ENCODE assay signal across 16 cellular contexts in genomic region chr5:167743685-167744084, GRCh38.
A peak's percentile ranks its signal among the peaks of the same experiment; 100 is the strongest.
DNase-seq lines count a peak whose midpoint lies in the region; ATAC-seq, FAIRE-seq and TF ChIP-seq lines count a peak whose summit lies in the region.
"Had no signal": no experiment of that assay in that cellular context is flagged by ENCODE, and none has a peak within 500 bp of the region (broad histone marks: within the 10 kb centered on the region; RNA-seq: fewer than 3 reads in every experiment).

No MANE protein-coding gene starts in this region.

- no peaks in the 10 kb centered on the region for H3K27me3 Mint-ChIP-seq in mesothelial cell of epicardium (ENCODE audit: low read depth)

- CTCF ChIA-PET in AG04450 (lab: Charles Lee): interaction anchor here (0.7 to 5.9 kb wide), 5 partner anchors 12 to 178 kb away, joined by 3 to 32 read pairs (median 4); no protein-coding TSS in a partner anchor

- TF ChIP-seq CTCF in AG04450 (IDR thresholded peaks at IDR 0.05; ENCODE audit: low read depth, low read length) (no peak), bronchial epithelial cell (IDR thresholded peaks at IDR 0.05; ENCODE audit: insufficient read depth, low read length, severe bottlenecking) (no peak), mesothelial cell of epicardium (IDR thresholded peaks at IDR 0.05; ENCODE audit: unreplicated experiment) (no peak), Peyer's patch (IDR thresholded peaks at IDR 0.05) (no peak)

- peak overlapping the region; percentile 64 for H3K27ac Mint-ChIP-seq in mesothelial cell of epicardium
- H3K27ac Mint-ChIP-seq: activated CD8-positive, alpha-beta T cell treated with anti-CD3 and anti-CD28 coated beads, Interleukin-2, amount 10 ng/mL, durations not matched to agents 7 days and 5 days; type B pancreatic cell had no signal

- H3K9me3 ChIP-seq in AG04450 (ENCODE audit: control insufficient read depth, insufficient read depth, low read length) (no peaks in the 10 kb centered on the region; the same call in 1 of the 2 replicates), Peyer's patch (no peaks in the 10 kb centered on the region)
- H3K9me3 ChIP-seq: BLaER1 had no signal

- FAIRE-seq in bronchial epithelial cell (lab: Jason Lieb, UNC): no peak

- TF ChIP-seq POLR2A in Peyer's patch (IDR thresholded peaks at IDR 0.05): no peak

- H3K27me3 ChIP-seq in AG04450 (ENCODE audit: control insufficient read depth, insufficient read depth, low read length): no peaks in the 10 kb centered on the region
- no peaks in the 10 kb centered on the region for H3K27me3 ChIP-seq in bronchial epithelial cell (ENCODE audit: control insufficient read depth, insufficient read depth, low read length)
- no peaks in the 10 kb centered on the region for H3K27me3 ChIP-seq in Peyer's patch
- H3K27me3 ChIP-seq: BLaER1, neural progenitor cell had no signal

- H3K4me3 ChIP-seq in AG04450 (ENCODE audit: low read depth, low read length) (no peak overlapping the region), bronchial epithelial cell (ENCODE audit: low read depth, low read length) (no peak overlapping the region), Peyer's patch (no peak overlapping the region)
- H3K4me3 ChIP-seq: BLaER1, coronary artery, neural progenitor cell had no signal

- H3K36me3 ChIP-seq in bronchial epithelial cell (ENCODE audit: control insufficient read depth, insufficient read depth, low read length): no peaks in the 10 kb centered on the region
- no peaks in the 10 kb centered on the region for H3K36me3 ChIP-seq in Peyer's patch
- H3K36me3 ChIP-seq: neural progenitor cell had no signal

- no peak overlapping the region for H3K4me3 Mint-ChIP-seq in mesothelial cell of epicardium
- H3K4me3 Mint-ChIP-seq: activated CD8-positive, alpha-beta T cell treated with anti-CD3 and anti-CD28 coated beads, Interleukin-2, amount 10 ng/mL, durations not matched to agents 7 days and 5 days; neural progenitor cell; type B pancreatic cell had no signal

- H3K27ac ChIP-seq in AG04450 (ENCODE audit: low read depth, low read length): no peak overlapping the region
- H3K27ac ChIP-seq in Peyer's patch: no peak overlapping the region
- H3K27ac ChIP-seq: BLaER1, coronary artery, neural progenitor cell had no signal

- H3K4me1 Mint-ChIP-seq in mesothelial cell of epicardium: peaks cover 19% of the 10 kb centered on the region

- POLR2A ChIA-PET in AG04450 (lab: Yijun Ruan, JAX): interaction anchor here (0.9 to 1.9 kb wide), 2 partner anchors 13 to 202 kb away, joined by 3 to 7 read pairs; no protein-coding TSS in a partner anchor

- DNase-seq in AG04450 (ENCODE audit: low read depth, low spot score) (peak; percentile 70), M059J (ENCODE audit: low read depth) (peak; percentile 90), bronchial epithelial cell (ENCODE audit: low read depth) (peak; percentile 91), mesothelial cell of epicardium (ENCODE audit: low spot score in 2 of 2, unreplicated experiment in 2 of 2) (no peak), NCI-H774 (lab: John Stamatoyannopoulos, UW) (no peak), Peyer's patch (no peak)
- no peak for DNase-seq in stimulated activated CD4-positive, alpha-beta T cell treated with anti-CD3 and anti-CD28 coated beads, Interleukin-15, amount 100 ng/mL, for 24 hours
- DNase-seq: activated CD8-positive, alpha-beta T cell treated with anti-CD3 and anti-CD28 coated beads, Interleukin-2, amount 10 ng/mL, durations not matched to agents 7 days and 5 days; activated naive CD4-positive, alpha-beta T cell treated with Interleukin-2 at 50 U/mL for 16 hours; Karpas-422 had no signal

- no peaks in the 10 kb centered on the region for H3K9me3 Mint-ChIP-seq in mesothelial cell of epicardium
- H3K9me3 Mint-ChIP-seq: type B pancreatic cell had no signal

- H3K4me1 ChIP-seq in Peyer's patch: no peaks in the 10 kb centered on the region
- H3K4me1 ChIP-seq: BLaER1, neural progenitor cell had no signal

- no peaks in the 10 kb centered on the region for H3K36me3 Mint-ChIP-seq in mesothelial cell of epicardium
- H3K36me3 Mint-ChIP-seq: type B pancreatic cell had no signal

- ATAC-seq in GM21447 (IDR thresholded peaks at IDR 0.05; ENCODE audit: unreplicated experiment): no peak
- ATAC-seq: activated CD8-positive, alpha-beta T cell treated with anti-CD3 and anti-CD28 coated beads, Interleukin-2, amount 10 ng/mL, durations not matched to agents 7 days and 5 days; left lobe of liver had no signal

Comparison
In these comparisons a context has a peak if more than half of its experiments do, and no peak if none do; other contexts are left out.
1. DNase-seq: peak in AG04450 (single experiment), M059J (single experiment) and bronchial epithelial cell (single experiment); none in mesothelial cell of epicardium (0 of 2), NCI-H774 (single experiment), stimulated activated CD4-positive, alpha-beta T cell treated with anti-CD3 and anti-CD28 coated beads, Interleukin-15, amount 100 ng/mL, for 24 hours (single experiment) and Peyer's patch (0 of 3).